In the genomic region with DNA sequence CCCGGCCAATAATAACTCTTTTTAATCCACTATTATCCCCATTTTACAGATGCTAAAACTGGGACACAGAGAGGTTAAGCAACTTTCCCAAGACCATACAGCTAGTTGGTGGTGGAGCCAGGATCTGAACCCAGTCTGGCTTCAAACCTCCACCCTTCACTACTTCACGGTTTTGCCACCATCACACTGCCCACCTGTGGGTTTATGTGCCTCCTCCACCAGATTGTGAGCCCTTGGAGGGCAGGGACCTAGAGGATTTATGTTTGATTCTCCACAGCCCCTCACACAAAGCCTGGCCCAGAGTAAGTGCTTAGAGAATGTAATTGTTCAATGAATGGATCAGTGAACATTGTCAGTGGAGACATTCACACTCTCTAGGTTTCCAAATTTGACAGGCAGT, we compare ENCODE assay signal across 8 cellular contexts.
"Had no signal": no experiment of that assay in that cellular context is flagged by ENCODE, and none has a peak within 500 bp of the region (broad histone marks: within the 10 kb centered on the region; RNA-seq: fewer than 3 reads in every experiment).

No MANE protein-coding gene starts in this region.

- DNase-seq: GDM1, GF-D8 had no signal

- H3K4me3 ChIP-seq: GM12878 had no signal

- FAIRE-seq: G401.6, GM12878, GM12891, GM12892, GM18507, GM19239 had no signal

- ATAC-seq: GM12878 had no signal
